In the genomic region with DNA sequence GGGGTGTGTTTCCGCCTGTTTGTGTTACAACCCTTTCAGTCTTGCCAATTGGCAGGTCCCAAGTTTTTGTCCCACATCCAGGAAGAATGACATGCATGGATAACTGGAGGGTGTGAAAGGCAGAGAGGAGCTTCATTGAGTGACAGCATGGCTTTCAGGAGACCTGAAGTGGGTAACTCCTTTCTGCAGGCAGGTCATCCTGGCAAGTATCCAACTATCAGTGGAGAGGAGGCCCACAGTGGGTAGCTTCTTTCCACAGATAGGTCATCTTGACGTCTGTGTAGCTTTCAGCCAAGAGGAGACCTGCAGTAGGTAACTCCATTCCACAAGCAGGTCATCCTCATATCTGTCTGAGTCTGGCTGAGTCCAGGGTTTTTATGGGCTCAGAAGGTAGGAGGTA, we compare ENCODE assay signal across 26 cellular contexts.
"Had no signal": no experiment of that assay in that cellular context is flagged by ENCODE, and none has a peak within 500 bp of the region (broad histone marks: within the 10 kb centered on the region; RNA-seq: fewer than 3 reads in every experiment).

No MANE protein-coding gene starts in this region.

- ATAC-seq: activated naive CD4-positive, alpha-beta T cell treated with anti-CD3 and anti-CD28 coated beads, Interleukin-2, amount 50 U/mL, for 72 hours; activated T-cell treated with anti-CD3 and anti-CD28 coated beads, Interleukin-2, amount 50 U/mL, for 72 hours; esophagus mucosa; WTC11 had no signal

- H3K27ac ChIP-seq: ascending aorta, breast epithelium, cardiac muscle cell, colonic mucosa, epithelial cell of prostate had no signal

- DNase-seq: activated CD4-positive, alpha-beta memory T cell treated with anti-CD3 and anti-CD28 coated beads, Interleukin-2, amount 10 ng/mL, durations not matched to agents 7 days and 5 days; activated CD4-positive, alpha-beta T cell treated with anti-CD3 and anti-CD28 coated beads for 1 hour; activated CD4-positive, alpha-beta T cell treated with anti-CD3 and anti-CD28 coated beads for 4 hours; activated CD4-positive, alpha-beta T cell treated with anti-CD3 and anti-CD28 coated beads, Interleukin-2, amount 10 ng/mL, durations not matched to agents 7 days and 5 days; activated CD4-positive, alpha-beta T cell treated with anti-CD3 and anti-CD28 coated beads, Interleukin-2, amount 50 U/mL, for 4 hours; activated CD8-positive, alpha-beta memory T cell treated with anti-CD3 and anti-CD28 coated beads, Interleukin-2, amount 50 U/mL, for 48 hours; activated gamma-delta T cell; activated naive CD4-positive, alpha-beta T cell; activated naive CD4-positive, alpha-beta T cell treated with anti-CD3 and anti-CD28 coated beads, Interleukin-2, amount 10 ng/mL, durations not matched to agents 7 days and 5 days; activated naive CD8-positive, alpha-beta T cell treated with anti-CD3 and anti-CD28 coated beads, Interleukin-2, amount 10 ng/mL, durations not matched to agents 7 days and 5 days; activated T-cell treated with anti-CD3 and anti-CD28 coated beads for 4 hours; activated T-cell treated with anti-CD3 and anti-CD28 coated beads, Interleukin-2, amount 50 U/mL, for 24 hours; activated T-cell treated with anti-CD3 and anti-CD28 coated beads, Interleukin-2, amount 50 U/mL, for 72 hours; central memory CD4-positive, alpha-beta T cell; cerebellar nuclear complex; colonic mucosa; effector CD8-positive, alpha-beta T cell; foreskin fibroblast; hippocampal formation had no signal
